Comparison of ENCODE assay signal across 19 cellular contexts in the genomic region with DNA sequence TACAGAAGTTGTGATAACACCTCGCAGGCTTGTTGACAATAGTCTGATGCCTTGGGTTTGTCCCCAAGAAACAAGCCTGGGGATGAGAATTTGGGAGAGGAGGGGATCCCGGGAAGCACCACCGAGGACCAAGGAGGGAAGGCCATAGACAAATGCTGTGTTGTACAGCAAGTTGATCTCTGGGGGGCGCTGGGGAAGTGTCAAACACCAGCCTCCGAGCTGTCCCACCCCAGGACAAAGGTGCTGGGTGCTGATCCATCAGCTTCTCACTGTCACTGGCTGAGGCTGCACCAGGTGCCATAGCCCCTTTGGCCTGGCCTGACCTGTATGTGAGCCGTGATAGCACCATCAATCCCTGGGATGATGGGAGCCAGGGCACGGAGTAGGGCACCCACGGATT.
DNase-seq lines count a peak whose midpoint lies in the region; ATAC-seq and TF ChIP-seq lines count a peak whose summit lies in the region.
"Had no signal": no experiment of that assay in that cellular context is flagged by ENCODE, and none has a peak within 500 bp of the region (broad histone marks: within the 10 kb centered on the region; RNA-seq: fewer than 3 reads in every experiment).

No MANE protein-coding gene starts in this region.

- no peak overlapping the region for H3K4me3 ChIP-seq in GM12875 (ENCODE audit: low read depth, low read length)
- H3K4me3 ChIP-seq in Karpas-422 (ENCODE audit: low read length), result no peak overlapping the region
- H3K4me3 ChIP-seq in endodermal cell (ENCODE audit: low read length), result no peak overlapping the region
- H3K4me3 ChIP-seq: HAP-1 had no signal

- H3K4me1 ChIP-seq in Karpas-422 (ENCODE audit: low read length), result peaks cover 6% of the 10 kb centered on the region
- no peaks in the 10 kb centered on the region for H3K4me1 ChIP-seq in endodermal cell (ENCODE audit: control insufficient read depth, insufficient read depth, low read length)
- H3K4me1 ChIP-seq: HAP-1 had no signal

- no peak overlapping the region for H3K27ac ChIP-seq in Karpas-422 (ENCODE audit: low read length)
- no peak overlapping the region for H3K27ac ChIP-seq in endodermal cell (ENCODE audit: low read depth, low read length)
- H3K27ac ChIP-seq: C4-2B had no signal

- H2AFZ ChIP-seq in Karpas-422 (ENCODE audit: low read length), result no peak overlapping the region

- DNase-seq in ELF-1 (ENCODE audit: low read depth, low spot score), result peak; percentile 8
- DNase-seq in Karpas-422, result peak; percentile 60
- no peak for DNase-seq in endodermal cell
- DNase-seq in NOMO-1 treated with DMSO at 0.1 percent for 48 hours (lab: John Stamatoyannopoulos, UW; ENCODE audit: unreplicated experiment), result no peak
- DNase-seq in GF-D8 (lab: John Stamatoyannopoulos, UW), result no peak
- DNase-seq in DMS153 (lab: John Stamatoyannopoulos, UW), result no peak
- DNase-seq: DMS 273 treated with DMSO at 0.1 percent for 48 hours, EL, KBM-7, NCI-H1417 treated with DMSO at 0.1 percent for 48 hours, NCI-H1930, NCI-H2171, NCI-H748 treated with DMSO at 0.1 percent for 48 hours, SHP77 had no signal

- H3K27me3 Mint-ChIP-seq in endodermal cell (ENCODE audit: insufficient read depth), result peaks cover 2% of the 10 kb centered on the region

- H3K4me1 Mint-ChIP-seq in endodermal cell, result no peaks in the 10 kb centered on the region

- H3K27ac Mint-ChIP-seq in endodermal cell, result no peak overlapping the region
- H3K27ac Mint-ChIP-seq: T-helper 1 cell treated with Interleukin-12 subunit alpha and Interleukin-12 subunit beta and Interleukin-4 antibody, amounts not matched to agents 30 μg/mL and 1 μg/mL, for 36 hours had no signal

- no peaks in the 10 kb centered on the region for H3K36me3 ChIP-seq in Karpas-422 (ENCODE audit: insufficient read depth, low read length)
- no peaks in the 10 kb centered on the region for H3K36me3 ChIP-seq in endodermal cell (ENCODE audit: control insufficient read depth, insufficient read depth, low read length)
- H3K36me3 ChIP-seq: HAP-1 had no signal

- no peaks in the 10 kb centered on the region for H3K9me3 Mint-ChIP-seq in endodermal cell

- no peak overlapping the region for H3K4me2 ChIP-seq in Karpas-422 (ENCODE audit: low read depth, low read length, poor library complexity, severe bottlenecking)

- no peaks in the 10 kb centered on the region for H3K9me3 ChIP-seq in Karpas-422 (ENCODE audit: low read length)
- no peaks in the 10 kb centered on the region for H3K9me3 ChIP-seq in endodermal cell (ENCODE audit: control insufficient read depth, low read length)
- H3K9me3 ChIP-seq: HAP-1 had no signal

- H3K79me2 ChIP-seq in Karpas-422 (ENCODE audit: low read length), result no peaks in the 10 kb centered on the region

- TF ChIP-seq CTCF in GM12875 (IDR thresholded peaks at IDR 0.05; ENCODE audit: borderline replicate concordance, insufficient read depth, low read depth, low read length) (0 out of 2 replicates have a peak, but pooled peaks have one; percentile 15), endodermal cell (conservative IDR thresholded peaks at IDR 0.05) (peak; percentile 42)

- no peak overlapping the region for H3K9ac ChIP-seq in Karpas-422 (ENCODE audit: low read length)
- no peak overlapping the region for H3K9ac ChIP-seq in endodermal cell (ENCODE audit: extremely low read depth, low read length, poor library complexity, severe bottlenecking)

- no peaks in the 10 kb centered on the region for H3K9me2 ChIP-seq in Karpas-422 (replicated peaks; ENCODE audit: insufficient read depth, low read length)

- no peak overlapping the region for H3K4me3 Mint-ChIP-seq in endodermal cell
- H3K4me3 Mint-ChIP-seq: T-helper 1 cell treated with Interleukin-12 subunit alpha and Interleukin-12 subunit beta and Interleukin-4 antibody, amounts not matched to agents 30 μg/mL and 1 μg/mL, for 36 hours had no signal

- H3K27me3 ChIP-seq in Karpas-422 (ENCODE audit: low read length) (no peaks in the 10 kb centered on the region), endodermal cell (ENCODE audit: control insufficient read depth, insufficient read depth, low read length, poor library complexity, severe bottlenecking) (no peaks in the 10 kb centered on the region)

- WGBS in endodermal cell (ENCODE audit: insufficient coverage in 1 of 2, insufficient read length in 1 of 2), 2 experiments, result 92 to 97% methylated on average over 5 to 8 of the region's 8 CpGs

- H4K20me1 ChIP-seq in Karpas-422 (ENCODE audit: insufficient read depth, low read depth, low read length), result no peaks in the 10 kb centered on the region

- no peaks in the 10 kb centered on the region for H3K36me3 Mint-ChIP-seq in endodermal cell (ENCODE audit: low read depth)

- ATAC-seq in GM21737 (IDR thresholded peaks at IDR 0.05; ENCODE audit: unreplicated experiment), result no peak

Comparison
In these comparisons a context has a peak if more than half of its experiments do, and no peak if none do; other contexts are left out.
1. DNase-seq: peak in ELF-1 (single experiment) and Karpas-422 (single experiment); none in endodermal cell (single experiment), NOMO-1 treated with DMSO at 0.1 percent for 48 hours (single experiment), GF-D8 (single experiment) and DMS153 (single experiment).